In genomic region chr9:15966471-15966870, GRCh38 we compare ENCODE assay signal across 35 cellular contexts.
"Had no signal": no experiment of that assay in that cellular context is flagged by ENCODE, and none has a peak within 500 bp of the region (broad histone marks: within the 10 kb centered on the region; RNA-seq: fewer than 3 reads in every experiment).

No MANE protein-coding gene starts in this region.

- H3K9ac ChIP-seq: KMS-11 had no signal

- H3K4me2 ChIP-seq: KMS-11 had no signal

- H3K27me3 ChIP-seq: MG63 had no signal

- H3K36me3 ChIP-seq: MG63 had no signal

- H3K9me3 ChIP-seq: MG63 had no signal

- DNase-seq: Karpas-422, Kasumi-1, MG63, MM.1S, MV-4-11, NCI-H1048, NCI-H1092, NCI-H1092 treated with DMSO at 0.1 percent for 48 hours, NCI-H1105, NCI-H1105 treated with DMSO at 0.1 percent for 48 hours, NCI-H1417, NCI-H1417 treated with DMSO at 0.1 percent for 48 hours, NCI-H1436, NCI-H1436 treated with DMSO at 0.1 percent for 48 hours, NCI-H146, NCI-H1694, NCI-H1694 treated with DMSO at 0.1 percent for 48 hours, NCI-H187, NCI-H187 treated with DMSO at 0.1 percent for 48 hours, NCI-H1930, NCI-H2029, NCI-H2029 treated with DMSO at 0.1 percent for 48 hours, NCI-H2081, NCI-H2081 treated with DMSO at 0.1 percent for 48 hours, NCI-H2107, NCI-H2171, NCI-H2171 treated with DMSO at 0.1 percent for 48 hours, NCI-H2227 treated with DMSO at 0.1 percent for 48 hours, NCI-H226, NCI-H345, NCI-H446, NCI-H446 treated with DMSO at 0.1 percent for 48 hours, NCI-H510A, NCI-H510A treated with DMSO at 0.1 percent for 48 hours had no signal

- H3K4me3 ChIP-seq: MG63 had no signal

- H3K27ac ChIP-seq: KMS-11 had no signal
